1 cellular context compared by ENCODE assay signal in the genomic region with DNA sequence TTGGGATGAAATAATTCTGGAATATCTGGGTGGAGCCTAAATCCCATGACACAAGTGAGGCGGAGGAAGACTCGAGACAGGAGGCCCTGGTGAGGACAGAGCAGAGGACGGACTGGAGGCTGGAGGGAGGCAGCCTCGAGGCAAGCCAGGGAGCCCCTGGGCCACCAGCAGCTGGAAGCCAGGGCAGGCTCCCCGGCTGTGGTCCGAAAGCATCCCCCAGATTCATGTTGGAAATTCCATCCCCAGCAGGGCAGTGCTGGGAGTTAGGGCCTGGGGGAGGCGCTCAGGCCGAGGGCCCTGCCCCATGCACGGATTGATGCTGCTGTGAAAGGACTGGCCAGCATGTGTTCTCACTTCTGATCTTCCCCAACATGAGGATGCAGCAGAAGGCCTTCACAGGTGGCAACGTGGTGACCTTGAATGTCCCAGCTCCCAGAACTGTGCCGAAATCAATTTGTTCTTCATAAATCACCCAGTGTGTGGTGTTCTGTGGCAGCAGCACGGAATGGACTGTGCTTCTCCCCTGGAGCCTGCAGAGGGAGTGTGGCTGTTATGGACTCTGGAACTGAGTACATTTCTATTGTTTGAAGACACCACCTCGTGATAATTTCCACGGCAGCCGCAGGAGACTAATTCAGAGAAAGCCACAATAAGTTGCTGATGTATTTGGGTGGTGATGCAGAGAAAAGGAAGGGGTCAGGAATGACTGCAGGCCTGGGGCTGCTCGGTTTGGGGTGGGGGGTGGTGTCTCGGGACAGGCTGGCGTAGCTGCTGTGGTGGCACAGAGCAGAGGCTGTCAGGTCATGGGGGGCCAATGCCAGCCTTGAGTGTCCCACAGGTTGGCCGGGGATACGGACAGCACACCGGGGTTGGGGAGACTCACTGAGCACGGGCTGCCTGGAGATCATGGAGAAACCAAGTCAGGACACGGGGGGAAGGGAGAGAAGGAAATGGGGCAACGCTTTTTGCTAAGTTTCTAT.
TF ChIP-seq lines count a peak whose summit lies in the region.

No MANE protein-coding gene starts in this region.

TF ChIP-seq in K562, 482 proteins besides CTCF, POLR2A, EP300 and RAD21 (continued from another document):
- TF ChIP-seq POLR2G (IDR thresholded peaks at IDR 0.05; ENCODE audit: low read depth, low read length) (peak; percentile 57), POLR2AphosphoS2 (IDR thresholded peaks at IDR 0.05; ENCODE audit: low read length) (peak; percentile 33; the same call in 1 of the 2 replicates), ARNT (IDR thresholded peaks at IDR 0.05) (no peak), GTF2A2 (tag; IDR thresholded peaks at IDR 0.05) (no peak), ZKSCAN8 (CRISPR knock-in tag; IDR thresholded peaks at IDR 0.05) (no peak), SIRT6 (IDR thresholded peaks at IDR 0.05; ENCODE audit: low read depth, low read length) (peak; percentile 2), CAMTA2 (CRISPR knock-in tag; conservative IDR thresholded peaks at IDR 0.05) (no peak), GATAD2B (IDR thresholded peaks at IDR 0.05; ENCODE audit: borderline replicate concordance) (no peak)
